8 cellular contexts compared by ENCODE assay signal in the genomic region with DNA sequence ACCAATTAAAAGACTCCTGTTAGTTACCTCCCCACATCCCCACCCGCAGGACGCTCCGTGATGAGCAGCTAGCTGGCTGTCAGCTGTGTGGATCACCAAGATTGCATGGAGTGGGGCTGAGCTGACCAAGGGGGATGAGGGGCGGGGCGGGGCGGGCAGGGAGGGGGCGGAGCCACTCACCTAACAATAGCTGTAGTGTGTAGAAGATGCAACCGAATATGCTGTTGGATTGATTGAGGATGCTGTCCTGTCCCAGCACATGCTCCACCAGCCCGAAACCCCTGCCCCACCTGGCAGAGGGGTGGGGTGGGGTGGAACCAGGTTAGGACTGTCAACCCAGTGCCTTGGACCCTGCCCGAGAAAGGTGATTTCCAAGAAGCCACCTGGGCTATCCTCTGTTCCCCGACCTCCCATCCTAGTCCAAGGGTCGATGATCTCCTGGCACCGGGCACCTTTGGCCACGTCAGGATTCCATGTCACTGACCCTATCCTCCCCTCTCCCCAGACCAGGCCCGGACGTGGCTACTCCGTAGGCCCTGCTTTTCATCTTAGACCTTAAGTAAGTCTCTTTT. TPM values are rescaled to one million over a fixed set of nuclear protein-coding genes. Genes with fewer than 3 reads are reported as not detected.
A peak's percentile ranks its signal among the peaks of the same experiment; 100 is the strongest.
DNase-seq lines count a peak whose midpoint lies in the region; ATAC-seq and TF ChIP-seq lines count a peak whose summit lies in the region.

No MANE protein-coding gene starts in this region.

- no peaks in the 10 kb centered on the region for H3K9me3 ChIP-seq in BLaER1
- no peaks in the 10 kb centered on the region for H3K9me3 ChIP-seq in T-helper 17 cell (ENCODE audit: control insufficient read depth, low read length, poor library complexity, severe bottlenecking)
- H3K9me3 ChIP-seq in mucosa of descending colon, result no peaks in the 10 kb centered on the region

- peak overlapping the region; percentile 95 for H3K4me3 ChIP-seq in BLaER1
- H3K4me3 ChIP-seq in fibroblast of mammary gland (ENCODE audit: control insufficient read depth, low read depth, low read length), result peak overlapping the region; percentile 94
- no peak overlapping the region for H3K4me3 ChIP-seq in mucosa of descending colon

- peaks cover 43% of the 10 kb centered on the region for H3K36me3 ChIP-seq in BLaER1
- H3K36me3 ChIP-seq in mucosa of descending colon (ENCODE audit: low read depth), result no peaks in the 10 kb centered on the region

- H3K4me2 ChIP-seq in BLaER1, result peak overlapping the region; percentile 96

- no peaks in the 10 kb centered on the region for H3K27me3 ChIP-seq in BLaER1

- no peak overlapping the region for H3K27ac ChIP-seq in BLaER1

- TF ChIP-seq CTCF in fibroblast of mammary gland (conservative IDR thresholded peaks at IDR 0.05; ENCODE audit: control insufficient read depth, insufficient read depth, low read depth, low read length) (no peak), mucosa of descending colon (IDR thresholded peaks at IDR 0.05) (no peak)

- intact Hi-C loops in mucosa of descending colon (cut with DNase I, micrococcal nuclease), result no loop called here

- peaks cover 32% of the 10 kb centered on the region for H4K20me1 ChIP-seq in BLaER1

- H3K4me3 Mint-ChIP-seq in T-helper 17 cell, result peak overlapping the region; percentile 95

- H3K9ac ChIP-seq in BLaER1, result peak overlapping the region; percentile 92

- H3K27ac Mint-ChIP-seq in T-helper 17 cell, result peak overlapping the region; percentile 98

- H3K4me1 ChIP-seq in BLaER1 (peaks cover 30% of the 10 kb centered on the region), mucosa of descending colon (ENCODE audit: low read depth) (peaks cover 14% of the 10 kb centered on the region)

- no peaks in the 10 kb centered on the region for H3K27me3 Mint-ChIP-seq in T-helper 17 cell

- peaks cover 21% of the 10 kb centered on the region for H3K4me1 Mint-ChIP-seq in T-helper 17 cell

- no peak for ATAC-seq in T-helper 17 cell
- ATAC-seq in HG03097 (IDR thresholded peaks at IDR 0.05; ENCODE audit: low FRiP score, unreplicated experiment), result no peak
- ATAC-seq in mucosa of descending colon, result no peak

- no peaks in the 10 kb centered on the region for H3K36me3 Mint-ChIP-seq in T-helper 17 cell (ENCODE audit: low read depth)

- DNase-seq in HK-2 (ENCODE audit: unreplicated experiment) (peak; percentile 68), T-helper 17 cell (no peak), fibroblast of mammary gland (ENCODE audit: low read depth) (peak; percentile 64), pons (ENCODE audit: low spot score) (peak; percentile 72), mucosa of descending colon (no peak)
- DNase-seq in stimulated activated CD4-positive, alpha-beta T cell treated with anti-CD3 and anti-CD28 coated beads, Interleukin-4, amount 100 ng/mL, for 24 hours, result no peak

RNA-seq across cellular contexts. Expression of a gene that starts 1.4 kb away (rescaled TPM):
- total RNA-seq in T-helper 17 cell, result 10 to 100 TPM; 30.6 to 31.7 TPM
- 10 to 100 TPM; 31.9 to 67.9 (median 41.3) TPM for total RNA-seq in mucosa of descending colon

RNA-seq across cellular contexts. Expression of a gene that starts 4.5 kb away (rescaled TPM):
- 1 to 10 TPM; 3.2 to 4.4 TPM for total RNA-seq in T-helper 17 cell
- total RNA-seq in mucosa of descending colon, result 1 to 10 TPM; 1.1 to 2.7 (median 1.3) TPM

RNA-seq across cellular contexts. Expression of a gene that starts 15.0 kb away (rescaled TPM):
- total RNA-seq in T-helper 17 cell (1 to 10 TPM; 8.5 to 9.9 TPM), mucosa of descending colon (10 to 100 TPM; 31.7 to 40.1 (median 36.6) TPM)

RNA-seq across cellular contexts. Expression of a gene that starts 19.0 kb away (rescaled TPM):
- 10 to 100 TPM; 17.0 to 21.7 TPM for total RNA-seq in T-helper 17 cell
- total RNA-seq in mucosa of descending colon, result 10 to 100 TPM; 19.1 to 20.3 (median 20.0) TPM

RNA-seq across cellular contexts. Expression of a gene that starts 19.2 kb away (rescaled TPM):
- 10 to 100 TPM in 1 of 2 donors, 1 to 10 TPM in 1; 9.6 to 12.1 TPM for total RNA-seq in T-helper 17 cell
- total RNA-seq in mucosa of descending colon, result 10 to 100 TPM in 1 of 3 donors, 1 to 10 TPM in 2; 8.3 to 10.2 (median 9.8) TPM

Comparison
In these comparisons a context has a peak if more than half of its experiments do, and no peak if none do; other contexts are left out.
1. DNase-seq: peak in HK-2 (single experiment), fibroblast of mammary gland (single experiment) and pons (single experiment); none in T-helper 17 cell (0 of 3), mucosa of descending colon (0 of 3) and stimulated activated CD4-positive, alpha-beta T cell treated with anti-CD3 and anti-CD28 coated beads, Interleukin-4, amount 100 ng/mL, for 24 hours (single experiment).